Comparison of ENCODE assay signal across 20 cellular contexts in the genomic region with DNA sequence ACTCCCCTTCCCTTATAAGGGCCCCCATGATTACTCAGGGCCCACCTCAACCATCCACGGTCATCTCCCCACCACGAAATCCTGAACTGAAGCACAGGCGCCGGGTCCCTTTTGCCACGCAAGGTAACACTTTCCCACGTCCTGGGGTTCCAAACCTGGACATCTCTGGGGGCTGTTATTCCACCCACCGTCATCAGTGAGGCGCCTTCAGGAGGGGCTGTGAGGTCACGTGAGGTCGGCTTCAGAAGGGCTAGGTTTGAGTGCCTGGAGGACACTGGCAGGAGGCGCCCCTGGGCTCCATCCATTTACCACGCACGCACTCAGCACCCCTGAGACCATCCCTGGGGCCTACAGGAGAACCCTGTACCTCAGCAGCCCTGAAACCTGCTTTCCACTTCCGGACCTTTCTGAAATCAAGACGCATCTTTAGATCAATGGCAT. TPM values are rescaled to one million over a fixed set of nuclear protein-coding genes. Genes with fewer than 3 reads are reported as not detected.
A peak's percentile ranks its signal among the peaks of the same experiment; 100 is the strongest.
DNase-seq lines count a peak whose midpoint lies in the region; ATAC-seq and TF ChIP-seq lines count a peak whose summit lies in the region.
"Had no signal": no experiment of that assay in that cellular context is flagged by ENCODE, and none has a peak within 500 bp of the region (broad histone marks: within the 10 kb centered on the region; RNA-seq: fewer than 3 reads in every experiment).

No MANE protein-coding gene starts in this region.

- intact Hi-C loops in spleen (cut with DNase I; ENCODE audit: low total_unique reads) = loop anchor here (5.0 kb wide), 1 partner anchor 51 kb away; no protein-coding TSS in a partner anchor

- H3K36me3 Mint-ChIP-seq in activated CD8-positive, alpha-beta memory T cell treated with anti-CD3 and anti-CD28 coated beads, Interleukin-2, amount 10 ng/mL, durations not matched to agents 7 days and 5 days = peaks cover 23% of the 10 kb centered on the region
- H3K36me3 Mint-ChIP-seq in T-helper 17 cell (ENCODE audit: low read depth) = no peaks in the 10 kb centered on the region
- H3K36me3 Mint-ChIP-seq: naive B cell had no signal

- ATAC-seq in activated CD8-positive, alpha-beta memory T cell treated with anti-CD3 and anti-CD28 coated beads, Interleukin-2, amount 10 ng/mL, durations not matched to agents 7 days and 5 days = no peak
- no peak for ATAC-seq in T-helper 17 cell
- no peak for ATAC-seq in GM19328 (IDR thresholded peaks at IDR 0.05; ENCODE audit: unreplicated experiment)
- ATAC-seq in SK-N-SH treated with all-trans-retinoic acid at 6 μM for 48 hours = no peak

- H3K9ac ChIP-seq in endocrine pancreas (ENCODE audit: control insufficient read depth, insufficient read depth, low read length) = peak overlapping the region; percentile 7

- no peak overlapping the region for H3K4me3 ChIP-seq in endocrine pancreas (ENCODE audit: control insufficient read depth, insufficient read depth, low read length)
- H3K4me3 ChIP-seq in spleen = no peak overlapping the region
- H3K4me3 ChIP-seq: lung had no signal

- no peak overlapping the region for H3K4me3 Mint-ChIP-seq in activated CD8-positive, alpha-beta memory T cell treated with anti-CD3 and anti-CD28 coated beads, Interleukin-2, amount 10 ng/mL, durations not matched to agents 7 days and 5 days
- H3K4me3 Mint-ChIP-seq in T-helper 17 cell = no peak overlapping the region

- DNase-seq in activated CD8-positive, alpha-beta memory T cell treated with anti-CD3 and anti-CD28 coated beads, Interleukin-2, amount 10 ng/mL, durations not matched to agents 7 days and 5 days = no peak
- DNase-seq in activated CD8-positive, alpha-beta memory T cell treated with anti-CD3 and anti-CD28 coated beads for 24 hours = no peak
- no peak for DNase-seq in T-helper 17 cell
- peak; percentile 63 for DNase-seq in spleen
- no peak for DNase-seq in SHP77 treated with DMSO at 0.1 percent for 48 hours (lab: John Stamatoyannopoulos, UW)
- DNase-seq: activated CD8-positive, alpha-beta memory T cell treated with anti-CD3 and anti-CD28 coated beads, Interleukin-2, amount 50 U/mL, for 4 hours; caudate nucleus; effector memory CD4-positive, alpha-beta T cell; H7; IMR-90; islet precursor cell; naive B cell; NCI-H1092; NCI-H69 had no signal

- no peak for TF ChIP-seq POLR2A in spleen (IDR thresholded peaks at IDR 0.05)

- H3K36me3 ChIP-seq in endocrine pancreas (ENCODE audit: control insufficient read depth, insufficient read depth, low read length) (peaks cover 2% of the 10 kb centered on the region), spleen (peaks cover 0 to 57% (median 36%) of the 10 kb centered on the region in 6 donors)

- WGBS in spleen, 5 donors = 85 to 92% (median 87%) methylated on average over 15 of the region's 15 CpGs

- H3K27ac Mint-ChIP-seq in activated CD8-positive, alpha-beta memory T cell treated with anti-CD3 and anti-CD28 coated beads, Interleukin-2, amount 10 ng/mL, durations not matched to agents 7 days and 5 days = peak overlapping the region; percentile 81
- peak overlapping the region; percentile 19 for H3K27ac Mint-ChIP-seq in T-helper 17 cell
- H3K27ac Mint-ChIP-seq: type B pancreatic cell had no signal

- H3K27me3 ChIP-seq in endocrine pancreas (ENCODE audit: control insufficient read depth, insufficient read depth, low read length) (no peaks in the 10 kb centered on the region), spleen (replicated peaks in 1 of 7) (no peaks in the 10 kb centered on the region)

- no peaks in the 10 kb centered on the region for H3K9me3 Mint-ChIP-seq in activated CD8-positive, alpha-beta memory T cell treated with anti-CD3 and anti-CD28 coated beads, Interleukin-2, amount 10 ng/mL, durations not matched to agents 7 days and 5 days (ENCODE audit: low read depth)
- H3K9me3 Mint-ChIP-seq: naive B cell, type B pancreatic cell had no signal

- H3K9me3 ChIP-seq in T-helper 17 cell (ENCODE audit: control insufficient read depth, low read length, poor library complexity, severe bottlenecking) (no peaks in the 10 kb centered on the region), endocrine pancreas (ENCODE audit: control insufficient read depth, low read length) (no peaks in the 10 kb centered on the region), spleen (no peaks in the 10 kb centered on the region)

- CTCF ChIA-PET in activated CD8-positive, alpha-beta memory T cell treated with anti-CD3 and anti-CD28 coated beads, Interleukin-2, amount 10 ng/mL, durations not matched to agents 7 days and 5 days (lab: Charles Lee) = interaction anchor here (1.0 to 1.2 kb wide), 3 partner anchors 13 to 59 kb away, joined by 3 read pairs; a partner anchor contains a TSS

- no peak for TF ChIP-seq CTCF in spleen (IDR thresholded peaks at IDR 0.05 in 8 of 11, conservative IDR thresholded peaks at IDR 0.05 in 3 of 11)

- no peaks in the 10 kb centered on the region for H3K4me1 ChIP-seq in endocrine pancreas (ENCODE audit: control insufficient read depth, insufficient read depth, low read length)
- H3K4me1 ChIP-seq in spleen = peaks cover 16 to 69% (median 53%) of the 10 kb centered on the region in 6 donors

- H3K27ac ChIP-seq in spleen = peak overlapping the region in 5 of 8 donors; percentile 22 to 93 (median 52)

- H3K4me1 Mint-ChIP-seq in activated CD8-positive, alpha-beta memory T cell treated with anti-CD3 and anti-CD28 coated beads, Interleukin-2, amount 10 ng/mL, durations not matched to agents 7 days and 5 days = peaks cover 59% of the 10 kb centered on the region
- peaks cover 22% of the 10 kb centered on the region for H3K4me1 Mint-ChIP-seq in T-helper 17 cell

- no peaks in the 10 kb centered on the region for H3K27me3 Mint-ChIP-seq in activated CD8-positive, alpha-beta memory T cell treated with anti-CD3 and anti-CD28 coated beads, Interleukin-2, amount 10 ng/mL, durations not matched to agents 7 days and 5 days
- no peaks in the 10 kb centered on the region for H3K27me3 Mint-ChIP-seq in T-helper 17 cell
- H3K27me3 Mint-ChIP-seq: naive B cell, type B pancreatic cell had no signal

TF ChIP-seq in SK-N-SH treated with all-trans-retinoic acid at 6 μM for 48 hours, 23 proteins besides CTCF, POLR2A, EP300 and RAD21:
- TF ChIP-seq ZFP30 (CRISPR knock-in tag; IDR thresholded peaks at IDR 0.05) (no peak), RARB (CRISPR knock-in tag; IDR thresholded peaks at IDR 0.05) (no peak), ISL1 (CRISPR knock-in tag; IDR thresholded peaks at IDR 0.05) (no peak), ZC3H10 (CRISPR knock-in tag; IDR thresholded peaks at IDR 0.05) (no peak), TCF4 (CRISPR knock-in tag; IDR thresholded peaks at IDR 0.05; ENCODE audit: borderline replicate concordance) (no peak), PPARA (CRISPR knock-in tag; IDR thresholded peaks at IDR 0.05; ENCODE audit: borderline replicate concordance) (no peak)
- TF ChIP-seq, protein P1, sequence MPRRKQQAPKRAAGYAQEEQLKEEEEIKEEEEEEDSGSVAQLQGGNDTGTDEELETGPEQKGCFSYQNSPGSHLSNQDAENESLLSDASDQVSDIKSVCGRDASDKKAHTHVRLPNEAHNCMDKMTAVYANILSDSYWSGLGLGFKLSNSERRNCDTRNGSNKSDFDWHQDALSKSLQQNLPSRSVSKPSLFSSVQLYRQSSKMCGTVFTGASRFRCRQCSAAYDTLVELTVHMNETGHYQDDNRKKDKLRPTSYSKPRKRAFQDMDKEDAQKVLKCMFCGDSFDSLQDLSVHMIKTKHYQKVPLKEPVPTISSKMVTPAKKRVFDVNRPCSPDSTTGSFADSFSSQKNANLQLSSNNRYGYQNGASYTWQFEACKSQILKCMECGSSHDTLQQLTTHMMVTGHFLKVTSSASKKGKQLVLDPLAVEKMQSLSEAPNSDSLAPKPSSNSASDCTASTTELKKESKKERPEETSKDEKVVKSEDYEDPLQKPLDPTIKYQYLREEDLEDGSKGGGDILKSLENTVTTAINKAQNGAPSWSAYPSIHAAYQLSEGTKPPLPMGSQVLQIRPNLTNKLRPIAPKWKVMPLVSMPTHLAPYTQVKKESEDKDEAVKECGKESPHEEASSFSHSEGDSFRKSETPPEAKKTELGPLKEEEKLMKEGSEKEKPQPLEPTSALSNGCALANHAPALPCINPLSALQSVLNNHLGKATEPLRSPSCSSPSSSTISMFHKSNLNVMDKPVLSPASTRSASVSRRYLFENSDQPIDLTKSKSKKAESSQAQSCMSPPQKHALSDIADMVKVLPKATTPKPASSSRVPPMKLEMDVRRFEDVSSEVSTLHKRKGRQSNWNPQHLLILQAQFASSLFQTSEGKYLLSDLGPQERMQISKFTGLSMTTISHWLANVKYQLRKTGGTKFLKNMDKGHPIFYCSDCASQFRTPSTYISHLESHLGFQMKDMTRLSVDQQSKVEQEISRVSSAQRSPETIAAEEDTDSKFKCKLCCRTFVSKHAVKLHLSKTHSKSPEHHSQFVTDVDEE (CRISPR knock-in tag; IDR thresholded peaks at IDR 0.05) = no peak

RNA-seq across cellular contexts. Expression of a gene that starts 4.1 kb away (rescaled TPM):
- 10 to 100 TPM; 70.0 to 94.9 TPM for total RNA-seq in activated CD8-positive, alpha-beta memory T cell treated with anti-CD3 and anti-CD28 coated beads, Interleukin-2, amount 10 ng/mL, durations not matched to agents 7 days and 5 days
- total RNA-seq in T-helper 17 cell (10 to 100 TPM; 35.5 to 44.8 TPM), spleen (10 to 100 TPM; 33.9 to 60.0 (median 55.8) TPM)
- polyA plus RNA-seq in spleen = 10 to 100 TPM; 27.8 to 42.9 (median 42.9) TPM

RNA-seq across cellular contexts. Expression of a gene that starts 19.3 kb away (rescaled TPM):
- 10 to 100 TPM; 84.1 to 87.3 TPM for total RNA-seq in activated CD8-positive, alpha-beta memory T cell treated with anti-CD3 and anti-CD28 coated beads, Interleukin-2, amount 10 ng/mL, durations not matched to agents 7 days and 5 days
- total RNA-seq in T-helper 17 cell = 10 to 100 TPM; 27.4 to 28.8 TPM
- total RNA-seq in spleen = 10 to 100 TPM; 32.5 to 50.4 (median 45.8) TPM
- polyA plus RNA-seq in spleen = 10 to 100 TPM; 17.3 to 33.3 (median 22.5) TPM

RNA-seq across cellular contexts. Expression of a gene that starts 23.6 kb away (rescaled TPM):
- 1 to 10 TPM in 1 of 2 experiments, not detected in 1; 1.0 TPM for total RNA-seq in activated CD8-positive, alpha-beta memory T cell treated with anti-CD3 and anti-CD28 coated beads, Interleukin-2, amount 10 ng/mL, durations not matched to agents 7 days and 5 days
- total RNA-seq in T-helper 17 cell = 1 to 10 TPM in 1 of 2 donors, not detected in 1; 1.8 TPM
- total RNA-seq in spleen = 1 to 10 TPM in 1 of 7 donors, not detected in 6; 1.4 TPM
- polyA plus RNA-seq in spleen = 1 to 10 TPM; 2.7 to 4.3 (median 2.8) TPM
- total RNA-seq: H7, IMR-90, lung, posterior vena cava had no signal

RNA-seq across cellular contexts. Expression of a gene that starts 31.3 kb away (rescaled TPM):
- 100 to 1,000 TPM; 259 to 278 TPM for total RNA-seq in activated CD8-positive, alpha-beta memory T cell treated with anti-CD3 and anti-CD28 coated beads, Interleukin-2, amount 10 ng/mL, durations not matched to agents 7 days and 5 days
- total RNA-seq in T-helper 17 cell = 100 to 1,000 TPM; 192 to 220 TPM
- 100 to 1,000 TPM in 1 of 7 donors, 10 to 100 TPM in 6; 38.5 to 105 (median 72.4) TPM for total RNA-seq in spleen
- polyA plus RNA-seq in spleen = 100 to 1,000 TPM; 154 to 199 (median 179) TPM
- total RNA-seq: IMR-90 had no signal

RNA-seq across cellular contexts. Expression of a gene that starts 44.2 kb away (rescaled TPM):
- total RNA-seq in activated CD8-positive, alpha-beta memory T cell treated with anti-CD3 and anti-CD28 coated beads, Interleukin-2, amount 10 ng/mL, durations not matched to agents 7 days and 5 days = 10 to 100 TPM; 13.7 to 15.6 TPM
- total RNA-seq in T-helper 17 cell = 1 to 10 TPM; 6.2 to 6.7 TPM
- 10 to 100 TPM in 3 of 7 donors, 1 to 10 TPM in 4; 7.1 to 10.4 (median 9.5) TPM for total RNA-seq in spleen
- 1 to 10 TPM; 2.7 to 5.7 (median 3.5) TPM for polyA plus RNA-seq in spleen
